ENCODE assay signal across 8 cellular contexts in genomic region chr20:59222239-59222981, GRCh38. TPM values are rescaled to one million over a fixed set of nuclear protein-coding genes. Genes with fewer than 3 reads are reported as not detected.
DNase-seq lines count a peak whose midpoint lies in the region; ATAC-seq and TF ChIP-seq lines count a peak whose summit lies in the region.

No MANE protein-coding gene starts in this region.

- H3K4me3 ChIP-seq in GM12864 (ENCODE audit: low read depth, low read length) (peak overlapping the region; percentile 42), choroid plexus epithelial cell (ENCODE audit: low read depth, low read length) (peak overlapping the region; percentile 56)

- TF ChIP-seq CTCF in GM12864 (IDR thresholded peaks at IDR 0.05; ENCODE audit: low read depth, low read length, missing control alignments) (peak; percentile 93), choroid plexus epithelial cell (conservative IDR thresholded peaks at IDR 0.05; ENCODE audit: low read depth, low read length) (peak; percentile 80)

- intact Hi-C loops in left colon (cut with DNase I, micrococcal nuclease), result loop anchor here (5.0 to 10.0 kb wide), 3 partner anchors 135 to 350 kb away; no protein-coding TSS in a partner anchor

- DNase-seq in GM12864 (ENCODE audit: low read depth), result peak; percentile 16
- DNase-seq in NCI-H2196 (lab: John Stamatoyannopoulos, UW; ENCODE audit: unreplicated experiment), result peak; percentile 79
- peak; percentile 70 to 82 for DNase-seq in activated CD4-positive, alpha-beta T cell treated with anti-CD3 and anti-CD28 coated beads for 4 hours
- peak; percentile 83 for DNase-seq in choroid plexus epithelial cell (ENCODE audit: low read depth)
- DNase-seq in left colon, result peak; percentile 62 to 89
- peak; percentile 48 to 82 for DNase-seq in stimulated activated CD4-positive, alpha-beta T cell treated with anti-CD3 and anti-CD28 coated beads, Interleukin-1b, Interleukin-23, amount 100 ng/mL, for 1 hour (ENCODE audit: low read depth in 2 of 2)

- peak; percentile 82 for ATAC-seq in HG02885 (IDR thresholded peaks at IDR 0.05; ENCODE audit: poor library complexity, unreplicated experiment)
- ATAC-seq in left colon, result peak; percentile 98
- no peak for ATAC-seq in HG03378 (IDR thresholded peaks at IDR 0.05; ENCODE audit: unreplicated experiment)

RNA-seq across cellular contexts. Expression of gene ZNF831, which starts 58.8 kb away (rescaled TPM):
- total RNA-seq in left colon, result under 1 TPM; 0.15 to 0.61 TPM

Comparison
In these comparisons a context has a peak if more than half of its experiments do, and no peak if none do; other contexts are left out.
1. DNase-seq: peak in every context shown above with its lines; median percentile 83 in choroid plexus epithelial cell; 79 in NCI-H2196; 76 in activated CD4-positive, alpha-beta T cell treated with anti-CD3 and anti-CD28 coated beads for 4 hours; 76 in left colon; 65 in stimulated activated CD4-positive, alpha-beta T cell treated with anti-CD3 and anti-CD28 coated beads, Interleukin-1b, Interleukin-23, amount 100 ng/mL, for 1 hour; 16 in GM12864.